In the genomic region with DNA sequence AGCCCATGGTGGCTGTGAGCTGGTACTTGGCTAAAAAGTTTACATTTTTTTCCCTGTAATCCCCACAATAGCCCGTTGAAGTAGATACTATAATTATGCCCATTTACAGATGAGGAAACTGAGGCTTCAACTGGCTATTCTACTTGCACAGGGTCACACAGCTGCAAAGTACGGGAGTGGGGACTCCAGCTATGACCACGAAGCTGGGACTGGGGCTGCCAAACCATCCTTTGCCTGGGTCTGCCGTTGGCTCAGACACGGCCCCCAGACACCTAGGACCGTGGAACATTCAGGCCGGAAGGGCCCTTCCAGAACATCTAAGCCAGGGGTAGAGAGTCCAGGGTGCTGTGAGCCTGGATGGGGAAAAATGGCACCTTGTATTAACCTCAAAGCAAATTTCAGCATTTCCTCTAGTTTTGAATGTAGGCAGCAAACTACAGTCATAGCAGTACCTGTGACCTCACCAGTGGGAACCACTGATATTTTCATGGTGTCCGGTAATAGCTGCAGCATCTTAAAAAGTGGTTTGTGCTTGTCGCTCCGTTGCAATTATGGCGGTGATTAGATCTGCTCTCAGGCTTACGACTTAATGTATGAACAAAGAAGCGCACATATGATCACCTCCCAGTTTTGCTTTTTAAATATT, we compare ENCODE assay signal across 1 cellular context.
TF ChIP-seq lines count a peak whose summit lies in the region.

No MANE protein-coding gene starts in this region.

TF ChIP-seq in H1, 55 proteins besides CTCF, POLR2A, EP300 and RAD21 (continued from another document):
- TF ChIP-seq SRF (IDR thresholded peaks at IDR 0.05; ENCODE audit: low read depth, low read length) (no peak), SP4 (IDR thresholded peaks at IDR 0.05; ENCODE audit: low read length) (no peak), CHD1 (IDR thresholded peaks at IDR 0.05; ENCODE audit: low read depth, low read length) (no peak), ZNF274 (IDR thresholded peaks at IDR 0.05; ENCODE audit: borderline replicate concordance, extremely low read depth, low read length) (no peak), CHD2 (IDR thresholded peaks at IDR 0.05; ENCODE audit: low read length) (no peak)
- TF ChIP-seq, protein P1, sequence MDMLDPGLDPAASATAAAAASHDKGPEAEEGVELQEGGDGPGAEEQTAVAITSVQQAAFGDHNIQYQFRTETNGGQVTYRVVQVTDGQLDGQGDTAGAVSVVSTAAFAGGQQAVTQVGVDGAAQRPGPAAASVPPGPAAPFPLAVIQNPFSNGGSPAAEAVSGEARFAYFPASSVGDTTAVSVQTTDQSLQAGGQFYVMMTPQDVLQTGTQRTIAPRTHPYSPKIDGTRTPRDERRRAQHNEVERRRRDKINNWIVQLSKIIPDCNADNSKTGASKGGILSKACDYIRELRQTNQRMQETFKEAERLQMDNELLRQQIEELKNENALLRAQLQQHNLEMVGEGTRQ (IDR thresholded peaks at IDR 0.05; ENCODE audit: low read length), result no peak
